Comparison of ENCODE assay signal across 9 cellular contexts in genomic region chr3:128875556-128876120, GRCh38. TPM values are rescaled to one million over a fixed set of nuclear protein-coding genes. Genes with fewer than 3 reads are reported as not detected.
DNase-seq lines count a peak whose midpoint lies in the region; ATAC-seq and TF ChIP-seq lines count a peak whose summit lies in the region.
"Had no signal": no experiment of that assay in that cellular context is flagged by ENCODE, and none has a peak within 500 bp of the region (broad histone marks: within the 10 kb centered on the region; RNA-seq: fewer than 3 reads in every experiment).

No MANE protein-coding gene starts in this region.

- H3K9ac ChIP-seq in colonic mucosa (ENCODE audit: low read depth in 2 of 2, low read length in 2 of 2): no peak overlapping the region

- no peak overlapping the region for H3K4me2 ChIP-seq in DOHH2 (ENCODE audit: low read length)

- intact Hi-C loops in colonic mucosa (cut with DNase I): no loop called here

- H3K27me3 Mint-ChIP-seq in nephron progenitor cell (ENCODE audit: low read depth, poor library complexity) (peaks cover 4% of the 10 kb centered on the region), type B pancreatic cell (no peaks in the 10 kb centered on the region)
- H3K27me3 Mint-ChIP-seq: activated B cell treated with CpG ODN at 0.5 μM for 24 hours had no signal

- no peaks in the 10 kb centered on the region for H3K27me3 ChIP-seq in DOHH2 (ENCODE audit: control insufficient read depth, low read length)
- no peaks in the 10 kb centered on the region for H3K27me3 ChIP-seq in colonic mucosa

- H3K4me1 ChIP-seq in DOHH2 (ENCODE audit: control insufficient read depth, low read length) (peaks cover 18% of the 10 kb centered on the region), colonic mucosa (peaks cover 15% of the 10 kb centered on the region)

- DNase-seq in Kasumi-1 (lab: John Stamatoyannopoulos, UW) (peak; percentile 87 to 91), colonic mucosa (peak; percentile 28), nephron progenitor cell (peak; percentile 51), type B pancreatic cell (ENCODE audit: extremely low spot score, unreplicated experiment) (no peak), kidney glomerular epithelial cell (lab: John Stamatoyannopoulos, UW) (no peak)
- DNase-seq: activated B cell treated with CpG ODN at 0.5 μM for 24 hours had no signal

- H3K4me3 Mint-ChIP-seq in nephron progenitor cell: no peak overlapping the region
- peak overlapping the region; percentile 9 for H3K4me3 Mint-ChIP-seq in type B pancreatic cell
- H3K4me3 Mint-ChIP-seq: activated B cell treated with CpG ODN at 0.5 μM for 24 hours had no signal

- H3K36me3 ChIP-seq in DOHH2 (ENCODE audit: control insufficient read depth, low read length) (peaks cover 16% of the 10 kb centered on the region), colonic mucosa (no peaks in the 10 kb centered on the region)

- no peaks in the 10 kb centered on the region for H4K20me1 ChIP-seq in DOHH2 (ENCODE audit: control insufficient read depth, insufficient read depth, low read depth, low read length)

- H3F3A ChIP-seq in DOHH2 (ENCODE audit: control insufficient read depth, insufficient read depth): peaks cover 7% of the 10 kb centered on the region; the same call in 1 of the 2 replicates

- H3K9me3 ChIP-seq in DOHH2 (ENCODE audit: control insufficient read depth, insufficient read depth, low read length) (no peaks in the 10 kb centered on the region), colonic mucosa (no peaks in the 10 kb centered on the region)

- H3K36me3 Mint-ChIP-seq in nephron progenitor cell (ENCODE audit: low read depth) (no peaks in the 10 kb centered on the region), type B pancreatic cell (peaks cover 3% of the 10 kb centered on the region)

- H3K27ac Mint-ChIP-seq in nephron progenitor cell (no peak overlapping the region), type B pancreatic cell (peak overlapping the region; percentile 35)
- H3K27ac Mint-ChIP-seq: activated B cell treated with CpG ODN at 0.5 μM for 24 hours had no signal

- H3K4me1 Mint-ChIP-seq in nephron progenitor cell: peaks cover 55% of the 10 kb centered on the region
- peaks cover 26% of the 10 kb centered on the region for H3K4me1 Mint-ChIP-seq in type B pancreatic cell (ENCODE audit: unreplicated experiment)

- no peaks in the 10 kb centered on the region for H3K9me2 ChIP-seq in DOHH2 (replicated peaks; ENCODE audit: control insufficient read depth, low read length)

- no peaks in the 10 kb centered on the region for H3K9me3 Mint-ChIP-seq in nephron progenitor cell
- no peaks in the 10 kb centered on the region for H3K9me3 Mint-ChIP-seq in type B pancreatic cell
- H3K9me3 Mint-ChIP-seq: activated B cell treated with CpG ODN at 0.5 μM for 24 hours had no signal

- ATAC-seq in activated CD4-positive, CD25-positive, alpha-beta regulatory T cell treated with anti-CD3 and anti-CD28 coated beads, Interleukin-2, amount 50 U/mL, for 24 hours: peak; percentile 43 to 51
- ATAC-seq in HG03108 (IDR thresholded peaks at IDR 0.05; ENCODE audit: unreplicated experiment): no peak

- peak; percentile 58 for TF ChIP-seq CTCF in DOHH2 (IDR thresholded peaks at IDR 0.05; ENCODE audit: low read depth, low read length, poor library complexity, severe bottlenecking)
- TF ChIP-seq CTCF in colonic mucosa (IDR thresholded peaks at IDR 0.05): peak; percentile 24
- TF ChIP-seq CTCF in nephron progenitor cell (IDR thresholded peaks at IDR 0.05): peak; percentile 53
- TF ChIP-seq CTCF in type B pancreatic cell (conservative IDR thresholded peaks at IDR 0.05): peak; percentile 72

- peaks cover 32% of the 10 kb centered on the region for H3K79me2 ChIP-seq in DOHH2 (ENCODE audit: control insufficient read depth, low read length)

- no peak overlapping the region for H3K27ac ChIP-seq in DOHH2 (ENCODE audit: low read depth, low read length)
- H3K27ac ChIP-seq in colonic mucosa: no peak overlapping the region

- H3K4me3 ChIP-seq in DOHH2 (ENCODE audit: low read length) (no peak overlapping the region), colonic mucosa (no peak overlapping the region)

RNA-seq across cellular contexts. Expression of gene ACAD9, which starts 3.8 kb away (rescaled TPM):
- total RNA-seq in colonic mucosa: 10 to 100 TPM; 32.0 to 55.1 TPM
- total RNA-seq in type B pancreatic cell (ENCODE audit: low replicate concordance): 54.1 and 56.1 TPM in 2 replicates

Comparison
In these comparisons a context has a peak if more than half of its experiments do, and no peak if none do; other contexts are left out.
1. DNase-seq: peak in Kasumi-1 (2 of 2), colonic mucosa (single experiment) and nephron progenitor cell (single experiment); none in type B pancreatic cell (single experiment) and kidney glomerular epithelial cell (single experiment).
2. Peak in every context shown above with its lines, with median percentiles within 50 percentile points of each other: CTCF ChIP-seq.